Comparison of ENCODE assay signal across 18 cellular contexts in the genomic region with DNA sequence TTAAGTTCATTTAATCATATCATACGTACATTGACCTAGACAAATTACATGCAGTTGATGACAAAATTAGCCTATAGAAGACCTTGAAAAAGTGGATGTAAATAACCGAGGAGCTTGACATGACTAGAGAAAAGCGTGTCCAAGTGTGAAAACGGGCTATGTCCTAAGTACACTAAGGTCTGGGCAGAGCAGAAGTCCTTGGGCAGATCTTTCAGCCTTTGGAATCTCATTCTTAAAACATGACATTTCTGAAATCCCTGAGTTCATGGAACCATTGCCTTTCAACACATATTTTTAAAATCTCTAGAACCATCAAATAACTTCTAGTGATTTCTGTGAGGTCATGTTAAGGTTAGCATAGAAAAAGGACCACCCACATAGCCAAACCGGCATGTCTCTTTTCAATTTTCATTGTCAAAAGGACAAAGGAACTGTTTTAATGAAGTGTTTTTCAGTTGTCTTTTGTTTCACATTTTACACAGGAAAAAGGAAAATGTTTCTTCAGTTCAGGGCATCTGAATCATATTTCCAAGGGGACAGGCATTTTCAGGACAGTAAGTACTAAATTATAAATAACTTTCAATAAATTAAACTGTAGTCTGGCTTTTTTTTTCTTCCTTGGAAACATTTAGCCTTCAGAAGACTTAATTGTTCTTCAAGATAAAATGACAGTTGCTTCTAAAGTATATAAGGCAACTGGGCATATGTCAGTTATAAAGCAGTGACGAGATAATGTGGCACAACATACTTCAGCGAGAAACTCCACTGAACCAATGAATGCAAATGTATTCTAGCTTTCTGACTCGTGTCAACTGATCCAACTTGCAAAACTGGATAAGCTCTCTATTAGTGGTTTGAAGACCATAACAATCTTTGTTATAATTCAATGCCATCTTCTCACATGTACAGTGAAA.
DNase-seq lines count a peak whose midpoint lies in the region; ATAC-seq, FAIRE-seq and TF ChIP-seq lines count a peak whose summit lies in the region.
"Had no signal": no experiment of that assay in that cellular context is flagged by ENCODE, and none has a peak within 500 bp of the region (broad histone marks: within the 10 kb centered on the region; RNA-seq: fewer than 3 reads in every experiment).

No MANE protein-coding gene starts in this region.

- H3K9ac ChIP-seq in liver (ENCODE audit: low read depth in 1 of 2, low read length in 2 of 2) (no peak overlapping the region), HepG2 (ENCODE audit: insufficient read depth, low read depth, low read length) (no peak overlapping the region), neural cell (ENCODE audit: low read length) (peak overlapping the region; percentile 35)
- H3K9ac ChIP-seq: BLaER1 treated with 17β-estradiol and CSF1 and Interleukin-3, amounts not matched to agents 10 nM and 100 nM had no signal

- TF ChIP-seq RAD21 in liver (IDR thresholded peaks at IDR 0.05), result no peak
- TF ChIP-seq RAD21 in HepG2 (CRISPR knock-in tag; IDR thresholded peaks at IDR 0.05), result no peak
- TF ChIP-seq RAD21 in neural cell (conservative IDR thresholded peaks at IDR 0.05), result no peak

- H3K79me2 ChIP-seq in HepG2 (ENCODE audit: insufficient read depth, low read length) (no peaks in the 10 kb centered on the region), neural cell (replicated peaks; ENCODE audit: insufficient read depth, low read length) (no peaks in the 10 kb centered on the region)

- no peak overlapping the region for H3K4me3 Mint-ChIP-seq in activated CD8-positive, alpha-beta memory T cell treated with anti-CD3 and anti-CD28 coated beads, Interleukin-2, amount 10 ng/mL, durations not matched to agents 7 days and 5 days
- H3K4me3 Mint-ChIP-seq: activated CD4-positive, alpha-beta memory T cell treated with anti-CD3 and anti-CD28 coated beads, Interleukin-2, amount 10 ng/mL, durations not matched to agents 7 days and 5 days; activated naive CD4-positive, alpha-beta T cell treated with anti-CD3 and anti-CD28 coated beads, Interleukin-2, amount 50 U/mL, for 24 hours; stimulated activated naive CD8-positive, alpha-beta T cell treated with anti-CD3 and anti-CD28 coated beads, Interleukin-15, Interleukin-2, amounts not matched to agents 100 ng/mL and 50 ng/mL, for 24 hours had no signal

- CTCF ChIA-PET in HepG2 (lab: Yijun Ruan, JAX; ENCODE audit: low intra/inter-chr PET ratio, low total read pairs), result no interaction called here
- CTCF ChIA-PET in activated CD8-positive, alpha-beta memory T cell treated with anti-CD3 and anti-CD28 coated beads, Interleukin-2, amount 10 ng/mL, durations not matched to agents 7 days and 5 days (lab: Charles Lee), result no interaction called here

- no peaks in the 10 kb centered on the region for H3K27me3 ChIP-seq in liver (ENCODE audit: control insufficient read depth in 4 of 4, insufficient read depth in 4 of 4, low read length in 3 of 4)
- H3K27me3 ChIP-seq in HepG2 (ENCODE audit: control insufficient read depth in 1 of 2, insufficient read depth in 2 of 2, low read length in 2 of 2), result no peaks in the 10 kb centered on the region
- H3K27me3 ChIP-seq in gastroesophageal sphincter, result no peaks in the 10 kb centered on the region
- no peaks in the 10 kb centered on the region for H3K27me3 ChIP-seq in neural cell (ENCODE audit: insufficient read depth, low read depth, low read length)
- H3K27me3 ChIP-seq in effector memory CD4-positive, alpha-beta T cell (replicated peaks; ENCODE audit: control insufficient read depth, insufficient read depth, low read length, poor library complexity, severe bottlenecking), result no peaks in the 10 kb centered on the region
- H3K27me3 ChIP-seq: BLaER1 treated with 17β-estradiol and CSF1 and Interleukin-3, amounts not matched to agents 10 nM and 100 nM had no signal

- no peak for FAIRE-seq in HepG2 (lab: Jason Lieb, UNC)

- WGBS in liver, result 66% methylated on average over 8 of the region's 8 CpGs
- 9% methylated on average over 8 of the region's 8 CpGs for WGBS in HepG2 (ENCODE audit: low lambda C conversion rate)
- 63 to 80% methylated on average over 8 of the region's 8 CpGs for WGBS in gastroesophageal sphincter (ENCODE audit: low coverage in 1 of 2), 2 donors

- ATAC-seq in HepG2, result no peak
- ATAC-seq in gastroesophageal sphincter, result no peak
- ATAC-seq in activated CD8-positive, alpha-beta memory T cell treated with anti-CD3 and anti-CD28 coated beads, Interleukin-2, amount 10 ng/mL, durations not matched to agents 7 days and 5 days, result no peak

- H3F3A ChIP-seq in neural cell (ENCODE audit: insufficient read depth, low read length, poor library complexity, severe bottlenecking), result no peaks in the 10 kb centered on the region

- no peak overlapping the region for H3K27ac ChIP-seq in liver (ENCODE audit: low read depth in 1 of 2, low read length in 2 of 2)
- H3K27ac ChIP-seq in HepG2 (ENCODE audit: extremely low read length, insufficient read depth, low read length), result no peak overlapping the region
- peak overlapping the region in 3 of 4 donors; percentile 5 to 26 (median 24) for H3K27ac ChIP-seq in gastroesophageal sphincter
- peak overlapping the region; percentile 81 for H3K27ac ChIP-seq in neural cell (ENCODE audit: low read length)
- no peak overlapping the region for H3K27ac ChIP-seq in effector memory CD4-positive, alpha-beta T cell (ENCODE audit: insufficient read depth, low read length, poor library complexity, severe bottlenecking)
- H3K27ac ChIP-seq: BLaER1 treated with 17β-estradiol and CSF1 and Interleukin-3, amounts not matched to agents 10 nM and 100 nM; SK-N-MC had no signal

- intact Hi-C loops in HepG2 (cut with micrococcal nuclease; ENCODE audit: unreplicated experiment), result no loop called here

- H3K9me3 Mint-ChIP-seq in activated CD8-positive, alpha-beta memory T cell treated with anti-CD3 and anti-CD28 coated beads, Interleukin-2, amount 10 ng/mL, durations not matched to agents 7 days and 5 days (ENCODE audit: low read depth), result peaks cover 4% of the 10 kb centered on the region
- H3K9me3 Mint-ChIP-seq: activated CD4-positive, alpha-beta memory T cell treated with anti-CD3 and anti-CD28 coated beads, Interleukin-2, amount 10 ng/mL, durations not matched to agents 7 days and 5 days; activated naive CD4-positive, alpha-beta T cell treated with anti-CD3 and anti-CD28 coated beads, Interleukin-2, amount 50 U/mL, for 24 hours had no signal

- in situ Hi-C loops in HepG2 (cut with HindIII; ENCODE audit: extremely low pct_ligation_motif_present, low pct_unique_long_range_greater_than_20kb), result no loop called here

- no peak for TF ChIP-seq CTCF in liver (IDR thresholded peaks at IDR 0.05; ENCODE audit: low read depth, low read length, missing input control)
- TF ChIP-seq CTCF in HepG2 (CRISPR knock-in tag; IDR thresholded peaks at IDR 0.05), result no peak
- no peak for TF ChIP-seq CTCF in gastroesophageal sphincter (IDR thresholded peaks at IDR 0.05)
- TF ChIP-seq CTCF in neural cell (IDR thresholded peaks at IDR 0.05; ENCODE audit: poor library complexity, severe bottlenecking), result no peak

- no peak for TF ChIP-seq POLR2A in HepG2 (IDR thresholded peaks at IDR 0.05; ENCODE audit: insufficient read depth in 1 of 2, low read depth in 2 of 2, low read length in 2 of 2)
- TF ChIP-seq POLR2A in gastroesophageal sphincter (IDR thresholded peaks at IDR 0.05), result no peak

- no peak overlapping the region for H3K4me3 ChIP-seq in liver (ENCODE audit: low read depth in 1 of 3, low read length in 3 of 3)
- H3K4me3 ChIP-seq in HepG2 (replicated peaks in 1 of 3; ENCODE audit: insufficient read depth in 1 of 3, low read depth in 2 of 3, low read length in 3 of 3), result no peak overlapping the region
- H3K4me3 ChIP-seq in gastroesophageal sphincter, result no peak overlapping the region
- H3K4me3 ChIP-seq in neural cell (ENCODE audit: low read length), result peak overlapping the region; percentile 35
- H3K4me3 ChIP-seq in effector memory CD4-positive, alpha-beta T cell (ENCODE audit: insufficient read depth, low read depth, low read length, poor library complexity, severe bottlenecking), result no peak overlapping the region
- H3K4me3 ChIP-seq: BLaER1 treated with 17β-estradiol and CSF1 and Interleukin-3, amounts not matched to agents 10 nM and 100 nM; HAP-1; SK-N-MC had no signal

- H3K4me1 Mint-ChIP-seq in activated CD8-positive, alpha-beta memory T cell treated with anti-CD3 and anti-CD28 coated beads, Interleukin-2, amount 10 ng/mL, durations not matched to agents 7 days and 5 days, result no peaks in the 10 kb centered on the region
- H3K4me1 Mint-ChIP-seq: activated CD4-positive, alpha-beta memory T cell treated with anti-CD3 and anti-CD28 coated beads, Interleukin-2, amount 10 ng/mL, durations not matched to agents 7 days and 5 days; activated naive CD4-positive, alpha-beta T cell treated with anti-CD3 and anti-CD28 coated beads, Interleukin-2, amount 50 U/mL, for 24 hours had no signal

- no peaks in the 10 kb centered on the region for H3K4me1 ChIP-seq in liver (ENCODE audit: control insufficient read depth in 4 of 4, insufficient read depth in 4 of 4, low read length in 3 of 4)
- H3K4me1 ChIP-seq in HepG2 (ENCODE audit: insufficient read depth, low read length), result no peaks in the 10 kb centered on the region
- H3K4me1 ChIP-seq in gastroesophageal sphincter, result peaks cover 0 to 23% (median 0%) of the 10 kb centered on the region in 3 donors
- H3K4me1 ChIP-seq in effector memory CD4-positive, alpha-beta T cell (ENCODE audit: control insufficient read depth, insufficient read depth, low read length, poor library complexity, severe bottlenecking), result no peaks in the 10 kb centered on the region

- H3K9me2 ChIP-seq in neural cell (ENCODE audit: insufficient read depth, low read length), result no peaks in the 10 kb centered on the region

- no peaks in the 10 kb centered on the region for H3K36me3 ChIP-seq in liver (ENCODE audit: control insufficient read depth in 4 of 4, insufficient read depth in 3 of 4, low read depth in 1 of 4, low read length in 3 of 4)
- no peaks in the 10 kb centered on the region for H3K36me3 ChIP-seq in HepG2 (replicated peaks in 1 of 2; ENCODE audit: control insufficient read depth in 1 of 2, insufficient read depth in 2 of 2, low read length in 2 of 2)
- H3K36me3 ChIP-seq in gastroesophageal sphincter, result no peaks in the 10 kb centered on the region
- no peaks in the 10 kb centered on the region for H3K36me3 ChIP-seq in neural cell (ENCODE audit: insufficient read depth, low read length)
- no peaks in the 10 kb centered on the region for H3K36me3 ChIP-seq in effector memory CD4-positive, alpha-beta T cell (ENCODE audit: control insufficient read depth, insufficient read depth, low read length)
- H3K36me3 ChIP-seq: BLaER1 treated with 17β-estradiol and CSF1 and Interleukin-3, amounts not matched to agents 10 nM and 100 nM; HAP-1 had no signal

- no peaks in the 10 kb centered on the region for H3K36me3 Mint-ChIP-seq in activated CD8-positive, alpha-beta memory T cell treated with anti-CD3 and anti-CD28 coated beads, Interleukin-2, amount 10 ng/mL, durations not matched to agents 7 days and 5 days
- H3K36me3 Mint-ChIP-seq: activated naive CD4-positive, alpha-beta T cell treated with anti-CD3 and anti-CD28 coated beads, Interleukin-2, amount 50 U/mL, for 24 hours had no signal

- POLR2A ChIA-PET in HepG2 (lab: Yijun Ruan, JAX), result no interaction called here

- no TSS peak for BruUV-seq in HepG2 (replicated peaks; lab: Mats Ljungman, UMichigan)

- H2AFZ ChIP-seq in HepG2 (ENCODE audit: low read length) (no peak overlapping the region), neural cell (ENCODE audit: low read depth, low read length) (no peak overlapping the region)

- DNase-seq in HepG2 (ENCODE audit: low spot score) (no peak), cerebellar nuclear complex (lab: John Stamatoyannopoulos, UW) (no peak), NOMO-1 treated with DMSO at 0.1 percent for 48 hours (lab: John Stamatoyannopoulos, UW; ENCODE audit: unreplicated experiment) (no peak)
- no peak for DNase-seq in activated CD8-positive, alpha-beta memory T cell treated with anti-CD3 and anti-CD28 coated beads, Interleukin-2, amount 10 ng/mL, durations not matched to agents 7 days and 5 days
- no peak for DNase-seq in effector memory CD4-positive, alpha-beta T cell
- DNase-seq: activated CD4-positive, alpha-beta memory T cell treated with anti-CD3 and anti-CD28 coated beads, Interleukin-2, amount 10 ng/mL, durations not matched to agents 7 days and 5 days; activated T-cell treated with anti-CD3 and anti-CD28 coated beads, Interleukin-2, amount 50 U/mL, for 48 hours; cortex of kidney; mammary epithelial cell; NCI-H1436 had no signal

- TF ChIP-seq EP300 in HepG2 (IDR thresholded peaks at IDR 0.05; ENCODE audit: low read depth in 2 of 2, low read length in 2 of 2), result no peak
- TF ChIP-seq EP300 in HepG2 (CRISPR knock-in tag; IDR thresholded peaks at IDR 0.05; ENCODE audit: borderline replicate concordance), result no peak
- no peak for TF ChIP-seq EP300 in gastroesophageal sphincter (IDR thresholded peaks at IDR 0.05)
- peak; percentile 95 for TF ChIP-seq EP300 in neural cell (conservative IDR thresholded peaks at IDR 0.05; ENCODE audit: poor library complexity, severe bottlenecking)

- H3K9me3 ChIP-seq in liver (ENCODE audit: control insufficient read depth in 4 of 4, low read length in 3 of 4) (no peaks in the 10 kb centered on the region), HepG2 (ENCODE audit: low read length) (no peaks in the 10 kb centered on the region), gastroesophageal sphincter (no peaks in the 10 kb centered on the region), neural cell (ENCODE audit: low read length) (no peaks in the 10 kb centered on the region)
- H3K9me3 ChIP-seq in effector memory CD4-positive, alpha-beta T cell (ENCODE audit: control insufficient read depth, low read length), result no peaks in the 10 kb centered on the region
- H3K9me3 ChIP-seq: BLaER1 treated with 17β-estradiol and CSF1 and Interleukin-3, amounts not matched to agents 10 nM and 100 nM; HAP-1 had no signal

- H3K27ac Mint-ChIP-seq in activated CD8-positive, alpha-beta memory T cell treated with anti-CD3 and anti-CD28 coated beads, Interleukin-2, amount 10 ng/mL, durations not matched to agents 7 days and 5 days, result no peak overlapping the region
- H3K27ac Mint-ChIP-seq: activated CD4-positive, alpha-beta memory T cell treated with anti-CD3 and anti-CD28 coated beads, Interleukin-2, amount 10 ng/mL, durations not matched to agents 7 days and 5 days; activated naive CD4-positive, alpha-beta T cell treated with anti-CD3 and anti-CD28 coated beads, Interleukin-2, amount 50 U/mL, for 24 hours; stimulated activated naive CD8-positive, alpha-beta T cell treated with anti-CD3 and anti-CD28 coated beads, Interleukin-15, Interleukin-2, amounts not matched to agents 100 ng/mL and 50 ng/mL, for 24 hours had no signal

- H3K4me2 ChIP-seq in HepG2 (ENCODE audit: low read depth, low read length) (no peak overlapping the region), neural cell (ENCODE audit: low read length) (peak overlapping the region; percentile 20)

- H4K20me1 ChIP-seq in HepG2 (ENCODE audit: insufficient read depth, low read length) (no peaks in the 10 kb centered on the region), neural cell (ENCODE audit: insufficient read depth) (no peaks in the 10 kb centered on the region)
- H4K20me1 ChIP-seq: BLaER1 treated with 17β-estradiol and CSF1 and Interleukin-3, amounts not matched to agents 10 nM and 100 nM had no signal

- no peaks in the 10 kb centered on the region for H3K27me3 Mint-ChIP-seq in activated CD8-positive, alpha-beta memory T cell treated with anti-CD3 and anti-CD28 coated beads, Interleukin-2, amount 10 ng/mL, durations not matched to agents 7 days and 5 days
- H3K27me3 Mint-ChIP-seq: activated CD4-positive, alpha-beta memory T cell treated with anti-CD3 and anti-CD28 coated beads, Interleukin-2, amount 10 ng/mL, durations not matched to agents 7 days and 5 days; activated naive CD4-positive, alpha-beta T cell treated with anti-CD3 and anti-CD28 coated beads, Interleukin-2, amount 50 U/mL, for 24 hours; stimulated activated naive CD8-positive, alpha-beta T cell treated with anti-CD3 and anti-CD28 coated beads, Interleukin-15, Interleukin-2, amounts not matched to agents 100 ng/mL and 50 ng/mL, for 24 hours had no signal

Comparison
In these comparisons a context has a peak if more than half of its experiments do, and no peak if none do; other contexts are left out.
1. H3K27ac ChIP-seq: peak in gastroesophageal sphincter (3 of 4) and neural cell (single experiment); none in liver (0 of 2), HepG2 (single experiment) and effector memory CD4-positive, alpha-beta T cell (single experiment).